In the genomic region with DNA sequence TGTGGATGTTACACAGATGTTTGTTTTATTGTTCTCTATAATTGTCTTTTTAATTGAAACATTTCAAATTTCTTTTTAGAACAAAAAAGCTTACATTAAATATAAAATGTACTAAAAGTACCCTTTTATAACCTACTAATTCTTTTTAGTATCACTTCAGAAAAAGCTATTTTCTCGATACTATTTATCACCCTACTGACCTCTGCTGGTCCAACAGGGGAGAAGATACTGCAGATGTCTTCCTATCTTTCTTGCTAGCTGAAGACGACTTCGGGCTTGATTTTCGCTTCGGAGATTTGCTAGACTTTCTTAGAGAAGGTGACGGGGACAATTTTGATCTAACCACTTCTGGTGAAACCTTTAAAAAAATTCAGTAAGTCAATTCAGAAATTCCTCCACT, we compare ENCODE assay signal across 12 cellular contexts. TPM values are rescaled to one million over a fixed set of nuclear protein-coding genes. Genes with fewer than 3 reads are reported as not detected.
DNase-seq lines count a peak whose midpoint lies in the region; ATAC-seq and TF ChIP-seq lines count a peak whose summit lies in the region.
"Had no signal": no experiment of that assay in that cellular context is flagged by ENCODE, and none has a peak within 500 bp of the region (broad histone marks: within the 10 kb centered on the region; RNA-seq: fewer than 3 reads in every experiment).

No MANE protein-coding gene starts in this region.

- POLR2A ChIA-PET in PC-3 (lab: Charles Lee; ENCODE audit: unreplicated experiment): no interaction called here

- DNase-seq in SIG-M5 treated with dmso at 0.1 percent for 504 hours (lab: John Stamatoyannopoulos, UW; ENCODE audit: unreplicated experiment) (peak; percentile 11), SIG-M5 (lab: John Stamatoyannopoulos, UW) (no peak), PC-3 (no peak), fibroblast of pulmonary artery (ENCODE audit: low read depth) (peak; percentile 8), type B pancreatic cell (ENCODE audit: extremely low spot score, unreplicated experiment) (no peak), NCI-H226 (no peak)
- DNase-seq: activated T-cell treated with anti-CD3 and anti-CD28 coated beads, Interleukin-2, amount 50 U/mL, for 72 hours; CD4-positive, alpha-beta memory T cell; KBM-7; upper lobe of left lung had no signal

- no peak overlapping the region for H2AFZ ChIP-seq in PC-3 (ENCODE audit: low read length)

- H3K9me2 ChIP-seq in PC-3 (replicated peaks; ENCODE audit: low read length): no peaks in the 10 kb centered on the region

- no peak overlapping the region for H3K9ac ChIP-seq in PC-3 (ENCODE audit: low read length)

- no peak overlapping the region for H3K27ac ChIP-seq in PC-3 (ENCODE audit: low read length)
- H3K27ac ChIP-seq: upper lobe of left lung had no signal

- peak; percentile 42 for TF ChIP-seq CTCF in PC-3 (conservative IDR thresholded peaks at IDR 0.05; ENCODE audit: low read depth, low read length)
- TF ChIP-seq CTCF in fibroblast of pulmonary artery (IDR thresholded peaks at IDR 0.05; ENCODE audit: low read length, missing control alignments): peak; percentile 36
- TF ChIP-seq CTCF in type B pancreatic cell (conservative IDR thresholded peaks at IDR 0.05): peak; percentile 71

- H3F3A ChIP-seq in PC-3 (ENCODE audit: low read length, unreplicated experiment): no peaks in the 10 kb centered on the region

- H3K27me3 Mint-ChIP-seq in type B pancreatic cell: no peaks in the 10 kb centered on the region
- H3K27me3 Mint-ChIP-seq: CD4-positive, alpha-beta memory T cell had no signal

- H3K4me2 ChIP-seq in PC-3 (ENCODE audit: low read length): no peak overlapping the region

- no peak overlapping the region for H3K4me3 Mint-ChIP-seq in type B pancreatic cell
- H3K4me3 Mint-ChIP-seq: activated T-cell treated with anti-CD3 and anti-CD28 coated beads, Interleukin-2, amount 50 U/mL, for 72 hours; CD4-positive, alpha-beta memory T cell had no signal

- peaks cover 17% of the 10 kb centered on the region for H3K36me3 Mint-ChIP-seq in type B pancreatic cell

- peaks cover 11% of the 10 kb centered on the region for H3K4me1 ChIP-seq in PC-3 (ENCODE audit: insufficient read depth, low read length)
- H3K4me1 ChIP-seq: upper lobe of left lung had no signal

- no peaks in the 10 kb centered on the region for H3K4me1 Mint-ChIP-seq in type B pancreatic cell (ENCODE audit: unreplicated experiment)

- H3K4me3 ChIP-seq in PC-3 (ENCODE audit: low read length): no peak overlapping the region
- H3K4me3 ChIP-seq in fibroblast of pulmonary artery (replicated peaks; ENCODE audit: low read depth, low read length): no peak overlapping the region
- H3K4me3 ChIP-seq: upper lobe of left lung had no signal

- ATAC-seq in PC-3 (no peak), esophagus mucosa (no peak), GM21529 (IDR thresholded peaks at IDR 0.05; ENCODE audit: unreplicated experiment) (no peak)
- ATAC-seq: activated T-cell treated with anti-CD3 and anti-CD28 coated beads, Interleukin-2, amount 50 U/mL, for 72 hours had no signal

- H3K27me3 ChIP-seq in PC-3 (ENCODE audit: low read length): no peaks in the 10 kb centered on the region
- H3K27me3 ChIP-seq: upper lobe of left lung had no signal

- no peaks in the 10 kb centered on the region for H3K79me2 ChIP-seq in PC-3 (ENCODE audit: low read length)

- CTCF ChIA-PET in PC-3 (lab: Charles Lee): interaction anchor here (0.6 kb wide), 1 partner anchor 202 kb away, joined by 3 read pairs; no protein-coding TSS in a partner anchor

- H3K27ac Mint-ChIP-seq in type B pancreatic cell: no peak overlapping the region
- H3K27ac Mint-ChIP-seq: activated T-cell treated with anti-CD3 and anti-CD28 coated beads, Interleukin-2, amount 50 U/mL, for 72 hours had no signal

- H3K9me3 Mint-ChIP-seq in type B pancreatic cell: no peaks in the 10 kb centered on the region
- H3K9me3 Mint-ChIP-seq: activated T-cell treated with anti-CD3 and anti-CD28 coated beads, Interleukin-2, amount 50 U/mL, for 72 hours; CD4-positive, alpha-beta memory T cell had no signal

- no peaks in the 10 kb centered on the region for H3K9me3 ChIP-seq in PC-3 (ENCODE audit: low read length)
- H3K9me3 ChIP-seq: upper lobe of left lung had no signal

- intact Hi-C loops in PC-3 (cut with micrococcal nuclease): no loop called here

- BruUV-seq in PC-3 (replicated peaks; lab: Mats Ljungman, UMichigan): no TSS peak

- peaks cover 13% of the 10 kb centered on the region; the same call in 1 of the 2 replicates for H3K36me3 ChIP-seq in PC-3 (ENCODE audit: low read depth, low read length)

- H4K20me1 ChIP-seq in PC-3 (ENCODE audit: low read length): no peaks in the 10 kb centered on the region; the same call in 1 of the 2 replicates

RNA-seq across cellular contexts. Expression of gene ZC3H13, which starts 42.4 kb away (rescaled TPM):
- total RNA-seq in PC-3 (2014; rRNA removed) (9.5 and 14.0 TPM in 2 replicates), type B pancreatic cell (ENCODE audit: low replicate concordance) (34.7 and 62.3 TPM in 2 replicates), esophagus mucosa (22.1 TPM)

Comparison
In these comparisons a context has a peak if more than half of its experiments do, and no peak if none do; other contexts are left out.
1. DNase-seq: peak in SIG-M5 treated with dmso at 0.1 percent for 504 hours (single experiment) and fibroblast of pulmonary artery (single experiment); none in SIG-M5 (single experiment), PC-3 (single experiment), type B pancreatic cell (single experiment) and NCI-H226 (single experiment).
2. Peak in every context shown above with its lines, with median percentiles within 50 percentile points of each other: CTCF ChIP-seq.